ENCODE assay signal across 30 cellular contexts in genomic region chr12:74051848-74052247, GRCh38.
"Had no signal": no experiment of that assay in that cellular context is flagged by ENCODE, and none has a peak within 500 bp of the region (broad histone marks: within the 10 kb centered on the region; RNA-seq: fewer than 3 reads in every experiment).

No MANE protein-coding gene starts in this region.

- H3K9me3 Mint-ChIP-seq: nephron; stimulated activated naive CD8-positive, alpha-beta T cell treated with anti-CD3 and anti-CD28 coated beads, Interleukin-15, Interleukin-2, amounts not matched to agents 100 ng/mL and 50 ng/mL, for 24 hours had no signal

- ATAC-seq: left colon; left lung; lower lobe of right lung; naive thymus-derived CD8-positive, alpha-beta T cell; pancreas; right cardiac atrium; sciatic nerve; upper lobe of right lung had no signal

- H3K4me1 Mint-ChIP-seq: immature natural killer cell; naive thymus-derived CD8-positive, alpha-beta T cell; nephron; neural crest cell had no signal

- H3K27me3 Mint-ChIP-seq: naive thymus-derived CD8-positive, alpha-beta T cell; stimulated activated naive CD8-positive, alpha-beta T cell treated with anti-CD3 and anti-CD28 coated beads, Interleukin-15, Interleukin-2, amounts not matched to agents 100 ng/mL and 50 ng/mL, for 24 hours had no signal

- DNase-seq: immature natural killer cell; kidney; left colon; left lung; lower lobe of right lung; mammary epithelial cell; mesenchymal stem cell; naive thymus-derived CD8-positive, alpha-beta T cell; nucleus accumbens; pancreas; posterior cingulate gyrus; retina; right cardiac atrium; stimulated activated CD4-positive, alpha-beta T cell treated with anti-CD3 and anti-CD28 coated beads, Interleukin-12 subunit alpha, Interleukin-12 subunit beta, amount 100 ng/mL, for 4 hours; stimulated activated CD4-positive, alpha-beta T cell treated with anti-CD3 and anti-CD28 coated beads, Interleukin-15, amount 100 ng/mL, for 24 hours; stimulated activated CD4-positive, alpha-beta T cell treated with anti-CD3 and anti-CD28 coated beads, Interleukin-2, amount 100 ng/mL, for 24 hours; stimulated activated CD4-positive, alpha-beta T cell treated with anti-CD3 and anti-CD28 coated beads, Interleukin-4, amount 100 ng/mL, for 1 hour; stimulated activated naive CD4-positive, alpha-beta T cell; tibial artery; trophoblast cell; upper lobe of right lung had no signal

- H3K4me3 ChIP-seq: hepatocyte, left lung, lower lobe of right lung, pancreas, prostate gland, skin epidermis, suprapubic skin, thoracic aorta, tibial artery, upper lobe of right lung had no signal

- H3K4me1 ChIP-seq: left lung, lower lobe of right lung, pancreas, prostate gland, suprapubic skin, tibial artery, upper lobe of right lung had no signal

- H3K27me3 ChIP-seq: hepatocyte, left lung, pancreas, suprapubic skin, tibial artery, upper lobe of right lung had no signal

- H3K27ac ChIP-seq: hepatocyte, left lung, lower lobe of right lung, pancreas, prostate gland, skin epidermis, suprapubic skin, thoracic aorta, tibial artery, upper lobe of right lung had no signal

- H3K27ac Mint-ChIP-seq: immature natural killer cell; nephron; stimulated activated naive CD8-positive, alpha-beta T cell treated with anti-CD3 and anti-CD28 coated beads, Interleukin-15, Interleukin-2, amounts not matched to agents 100 ng/mL and 50 ng/mL, for 24 hours had no signal

- H3K4me2 ChIP-seq: hepatocyte had no signal

- H3K4me3 Mint-ChIP-seq: immature natural killer cell; naive thymus-derived CD8-positive, alpha-beta T cell; nephron; neural crest cell; stimulated activated naive CD8-positive, alpha-beta T cell treated with anti-CD3 and anti-CD28 coated beads, Interleukin-15, Interleukin-2, amounts not matched to agents 100 ng/mL and 50 ng/mL, for 24 hours had no signal

- H3K79me2 ChIP-seq: hepatocyte had no signal

- H3K36me3 Mint-ChIP-seq: immature natural killer cell; naive thymus-derived CD8-positive, alpha-beta T cell had no signal

- H2AFZ ChIP-seq: hepatocyte had no signal

- H3K36me3 ChIP-seq: left lung, lower lobe of right lung, pancreas, prostate gland, suprapubic skin, thoracic aorta, tibial artery, upper lobe of right lung had no signal

- H3K9me3 ChIP-seq: left lung, lower lobe of right lung, pancreas, prostate gland, suprapubic skin, thoracic aorta, tibial artery, upper lobe of right lung had no signal
